ENCODE assay signal across 29 cellular contexts in the genomic region with DNA sequence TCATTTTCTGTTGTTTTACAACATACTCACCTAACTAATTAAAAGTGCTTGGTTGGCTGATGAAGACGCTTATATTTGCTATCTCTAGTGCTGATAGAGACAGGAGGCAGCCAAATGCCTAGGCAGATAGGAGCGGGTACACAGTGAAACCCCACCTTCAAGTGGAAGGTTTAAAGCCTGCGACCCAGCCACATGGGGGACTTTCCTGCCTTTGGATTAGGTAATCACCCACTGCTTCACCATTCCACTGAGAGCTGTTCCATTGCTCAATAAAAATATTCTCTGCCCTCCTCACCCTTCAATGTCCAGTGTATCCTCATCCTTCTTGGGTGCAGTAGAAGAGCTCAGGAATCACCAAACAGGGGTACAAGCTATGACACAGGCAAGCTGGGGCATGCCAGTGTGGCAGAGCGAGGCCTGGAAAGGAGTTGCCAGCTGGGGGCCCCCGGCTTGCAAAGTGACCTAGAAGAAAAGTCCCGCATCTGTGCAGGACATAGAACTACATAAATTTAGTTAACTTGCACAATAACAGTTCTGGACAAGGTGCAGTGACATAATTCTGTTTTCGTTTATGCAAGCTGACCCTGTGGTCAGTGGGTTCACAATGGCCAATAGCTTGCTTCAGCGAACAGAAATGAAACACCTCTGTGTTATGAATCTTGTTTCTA.
DNase-seq lines count a peak whose midpoint lies in the region; ATAC-seq and TF ChIP-seq lines count a peak whose summit lies in the region.
"Had no signal": no experiment of that assay in that cellular context is flagged by ENCODE, and none has a peak within 500 bp of the region (broad histone marks: within the 10 kb centered on the region; RNA-seq: fewer than 3 reads in every experiment).

No MANE protein-coding gene starts in this region.

- H3K4me1 ChIP-seq in ACC112 (ENCODE audit: control insufficient read depth, insufficient read depth, low read length, unreplicated experiment) = no peaks in the 10 kb centered on the region
- peaks cover 7% of the 10 kb centered on the region for H3K4me1 ChIP-seq in Loucy (ENCODE audit: insufficient read depth, low read length, poor library complexity, severe bottlenecking)
- peaks cover 0 to 20% (median 6%) of the 10 kb centered on the region in 9 donors for H3K4me1 ChIP-seq in heart right ventricle

- 80 to 82% methylated on average over 8 of the region's 8 CpGs for WGBS in heart right ventricle, 2 donors

- no peak overlapping the region for H3K9ac ChIP-seq in Loucy (ENCODE audit: low read depth, low read length, poor library complexity, severe bottlenecking)

- no peaks in the 10 kb centered on the region for H3K9me3 ChIP-seq in Loucy (ENCODE audit: insufficient read depth, low read depth, low read length)
- H3K9me3 ChIP-seq in heart right ventricle = no peaks in the 10 kb centered on the region
- H3K9me3 ChIP-seq: MG63 had no signal

- no peak for TF ChIP-seq CTCF in Loucy (conservative IDR thresholded peaks at IDR 0.05; ENCODE audit: low read length)
- no peak for TF ChIP-seq CTCF in heart right ventricle (IDR thresholded peaks at IDR 0.05)
- no peak for TF ChIP-seq CTCF in GM13977 (IDR thresholded peaks at IDR 0.05; ENCODE audit: extremely low read depth, insufficient read depth, missing control alignments)

- H3K27ac Mint-ChIP-seq in activated T-helper 2 cell treated with anti-CD3 and anti-CD28 coated beads, Interferon-gamma antibody, Interleukin-2, Interleukin-4, amounts not matched to agents 10 μg/mL and 5 μg/mL and 100 μg/mL, durations not matched to agents 14 hours and 24 hours and 36 hours = no peak overlapping the region
- H3K27ac Mint-ChIP-seq: B cell; CD8-positive, alpha-beta T cell had no signal

- no peak overlapping the region for H3K4me2 ChIP-seq in Loucy (ENCODE audit: low read depth, low read length, poor library complexity, severe bottlenecking)

- no peaks in the 10 kb centered on the region for H3K27me3 ChIP-seq in ACC112 (ENCODE audit: insufficient read depth, low read length)
- H3K27me3 ChIP-seq in Loucy (ENCODE audit: insufficient read depth, low read length, poor library complexity, severe bottlenecking) = no peaks in the 10 kb centered on the region
- no peaks in the 10 kb centered on the region for H3K27me3 ChIP-seq in heart right ventricle
- H3K27me3 ChIP-seq: MG63 had no signal

- H3K27me3 Mint-ChIP-seq in activated T-helper 2 cell treated with anti-CD3 and anti-CD28 coated beads, Interferon-gamma antibody, Interleukin-2, Interleukin-4, amounts not matched to agents 10 μg/mL and 5 μg/mL and 100 μg/mL, durations not matched to agents 14 hours and 24 hours and 36 hours (ENCODE audit: low read depth) = peaks cover 1% of the 10 kb centered on the region

- H3K36me3 ChIP-seq in ACC112 (ENCODE audit: insufficient read depth, low read length) = no peaks in the 10 kb centered on the region
- no peaks in the 10 kb centered on the region for H3K36me3 ChIP-seq in Loucy (ENCODE audit: insufficient read depth, low read length)
- no peaks in the 10 kb centered on the region for H3K36me3 ChIP-seq in heart right ventricle
- H3K36me3 ChIP-seq: MG63 had no signal

- no peaks in the 10 kb centered on the region for H3K36me3 Mint-ChIP-seq in activated T-helper 2 cell treated with anti-CD3 and anti-CD28 coated beads, Interferon-gamma antibody, Interleukin-2, Interleukin-4, amounts not matched to agents 10 μg/mL and 5 μg/mL and 100 μg/mL, durations not matched to agents 14 hours and 24 hours and 36 hours (ENCODE audit: low read depth)
- H3K36me3 Mint-ChIP-seq: CD8-positive, alpha-beta T cell had no signal

- H3F3A ChIP-seq in Loucy (ENCODE audit: low read depth) = no peaks in the 10 kb centered on the region

- H3K4me1 Mint-ChIP-seq in activated T-helper 2 cell treated with anti-CD3 and anti-CD28 coated beads, Interferon-gamma antibody, Interleukin-2, Interleukin-4, amounts not matched to agents 10 μg/mL and 5 μg/mL and 100 μg/mL, durations not matched to agents 14 hours and 24 hours and 36 hours (ENCODE audit: low read depth) = peaks cover 2% of the 10 kb centered on the region
- H3K4me1 Mint-ChIP-seq: B cell had no signal

- no peaks in the 10 kb centered on the region for H4K20me1 ChIP-seq in Loucy (ENCODE audit: insufficient read depth, low read length, poor library complexity, severe bottlenecking)

- H3K9me3 Mint-ChIP-seq in activated T-helper 2 cell treated with anti-CD3 and anti-CD28 coated beads, Interferon-gamma antibody, Interleukin-2, Interleukin-4, amounts not matched to agents 10 μg/mL and 5 μg/mL and 100 μg/mL, durations not matched to agents 14 hours and 24 hours and 36 hours = no peaks in the 10 kb centered on the region
- H3K9me3 Mint-ChIP-seq: CD8-positive, alpha-beta T cell had no signal

- H3K4me3 ChIP-seq in ACC112 (ENCODE audit: low read depth, low read length) = no peak overlapping the region
- no peak overlapping the region for H3K4me3 ChIP-seq in Loucy (ENCODE audit: low read length, poor library complexity, severe bottlenecking)
- no peak overlapping the region for H3K4me3 ChIP-seq in heart right ventricle
- H3K4me3 ChIP-seq: K562, MG63, SK-N-MC had no signal

- in situ Hi-C loops in GM13977 (cut with MboI; ENCODE audit: low pct_unique_long_range_greater_than_20kb, low sequenced_read_pairs, unreplicated experiment) = no loop called here

- H3K79me2 ChIP-seq in ACC112 (ENCODE audit: control insufficient read depth, insufficient read depth, low read length, unreplicated experiment) (no peaks in the 10 kb centered on the region), Loucy (ENCODE audit: insufficient read depth, low read length) (no peaks in the 10 kb centered on the region)

- H3K4me3 Mint-ChIP-seq in activated T-helper 2 cell treated with anti-CD3 and anti-CD28 coated beads, Interferon-gamma antibody, Interleukin-2, Interleukin-4, amounts not matched to agents 10 μg/mL and 5 μg/mL and 100 μg/mL, durations not matched to agents 14 hours and 24 hours and 36 hours (ENCODE audit: low read depth) = no peak overlapping the region
- H3K4me3 Mint-ChIP-seq: B cell; CD8-positive, alpha-beta T cell had no signal

- DNase-seq in heart right ventricle = no peak
- peak; percentile 69 for DNase-seq in left lobe of liver (ENCODE audit: low spot score)
- DNase-seq in COR-L47 (lab: John Stamatoyannopoulos, UW) = no peak
- DNase-seq in activated T-helper 2 cell treated with anti-CD3 and anti-CD28 coated beads, Interferon-gamma antibody, Interleukin-2, Interleukin-4, amounts not matched to agents 10 μg/mL and 5 μg/mL and 100 μg/mL, durations not matched to agents 14 hours and 24 hours and 36 hours (ENCODE audit: low spot score) = no peak
- no peak for DNase-seq in GM13977 (ENCODE audit: low spot score)
- no peak for DNase-seq in DMS53 (lab: John Stamatoyannopoulos, UW)
- DNase-seq: CD8-positive, alpha-beta T cell; DMS 273 treated with DMSO at 0.1 percent for 48 hours; DND-41; Kasumi-1; MG63; NCI-H1092; NCI-H1436; NCI-H187; NCI-H2081 treated with DMSO at 0.1 percent for 48 hours; NCI-H2171; NCI-H226; NCI-H510A; NCI-H69; SIG-M5 had no signal

- intact Hi-C loops in heart right ventricle (cut with DNase I) = no loop called here
- intact Hi-C loops in activated T-helper 2 cell treated with anti-CD3 and anti-CD28 coated beads, Interferon-gamma antibody, Interleukin-2, Interleukin-4, amounts not matched to agents 10 μg/mL and 5 μg/mL and 100 μg/mL, durations not matched to agents 14 hours and 24 hours and 36 hours (cut with micrococcal nuclease) = no loop called here

- ATAC-seq in heart right ventricle (peak in 5 of 8 donors; percentile 23 to 46 (median 28)), left lobe of liver (peak; percentile 87)
- ATAC-seq: CD8-positive, alpha-beta T cell; HCT116; K562; Panc1 had no signal

- H2AFZ ChIP-seq in ACC112 (ENCODE audit: low read length, unreplicated experiment) = peak overlapping the region; percentile 31
- H2AFZ ChIP-seq in Loucy (ENCODE audit: low read length) = peak overlapping the region; percentile 78

- H3K27ac ChIP-seq in ACC112 (ENCODE audit: low read depth, low read length) = no peak overlapping the region
- no peak overlapping the region for H3K27ac ChIP-seq in heart right ventricle
- H3K27ac ChIP-seq: C4-2B, RWPE1, SK-N-MC had no signal

- H3K9me2 ChIP-seq in Loucy (replicated peaks; ENCODE audit: low read depth, low read length) = no peaks in the 10 kb centered on the region
